ENCODE assay signal across 25 cellular contexts in genomic region chr10:53836638-53837037, GRCh38.
DNase-seq lines count a peak whose midpoint lies in the region; ATAC-seq and TF ChIP-seq lines count a peak whose summit lies in the region.
"Had no signal": no experiment of that assay in that cellular context is flagged by ENCODE, and none has a peak within 500 bp of the region (broad histone marks: within the 10 kb centered on the region; RNA-seq: fewer than 3 reads in every experiment).

No MANE protein-coding gene starts in this region.

- no peaks in the 10 kb centered on the region for H3K9me3 ChIP-seq in RWPE2 (ENCODE audit: severe bottlenecking)
- H3K9me3 ChIP-seq: BLaER1 treated with 17β-estradiol and CSF1 and Interleukin-3, amounts not matched to agents 10 nM and 100 nM; Caco-2; Peyer's patch had no signal

- ATAC-seq in RWPE2 (ENCODE audit: low read depth), result peak; percentile 88
- ATAC-seq in HG02870 (IDR thresholded peaks at IDR 0.05; ENCODE audit: unreplicated experiment), result no peak
- ATAC-seq in GM21528 (IDR thresholded peaks at IDR 0.05; ENCODE audit: low FRiP score, unreplicated experiment), result no peak
- ATAC-seq: GM12878, Right ventricle myocardium inferior had no signal

- H3K4me3 ChIP-seq in RWPE2 (ENCODE audit: severe bottlenecking) (no peak overlapping the region), cardiac fibroblast (replicated peaks in 1 of 2; ENCODE audit: low read depth in 2 of 2, low read length in 2 of 2) (no peak overlapping the region)
- H3K4me3 ChIP-seq: BLaER1 treated with 17β-estradiol and CSF1 and Interleukin-3, amounts not matched to agents 10 nM and 100 nM; GM12878; Peyer's patch had no signal

- peak overlapping the region; percentile 55 for H3K27ac ChIP-seq in RWPE2 (ENCODE audit: poor library complexity, severe bottlenecking)
- H3K27ac ChIP-seq: BLaER1 treated with 17β-estradiol and CSF1 and Interleukin-3, amounts not matched to agents 10 nM and 100 nM; Peyer's patch had no signal

- H3K27me3 ChIP-seq in RWPE2 (ENCODE audit: insufficient read depth, poor library complexity, severe bottlenecking), result no peaks in the 10 kb centered on the region
- H3K27me3 ChIP-seq: BLaER1 treated with 17β-estradiol and CSF1 and Interleukin-3, amounts not matched to agents 10 nM and 100 nM; Peyer's patch had no signal

- no peaks in the 10 kb centered on the region for H3K36me3 ChIP-seq in RWPE2 (ENCODE audit: low read depth)
- H3K36me3 ChIP-seq: BLaER1 treated with 17β-estradiol and CSF1 and Interleukin-3, amounts not matched to agents 10 nM and 100 nM; Peyer's patch had no signal

- TF ChIP-seq CTCF in RWPE2 (IDR thresholded peaks at IDR 0.05; ENCODE audit: poor library complexity, severe bottlenecking), result no peak
- TF ChIP-seq CTCF in cardiac fibroblast (IDR thresholded peaks at IDR 0.05; ENCODE audit: low read depth, low read length), result no peak

- peaks cover 16% of the 10 kb centered on the region for H3K4me1 ChIP-seq in RWPE2 (ENCODE audit: insufficient read depth, poor library complexity, severe bottlenecking)
- H3K4me1 ChIP-seq: Caco-2, Peyer's patch had no signal

- DNase-seq in ELR (ENCODE audit: low read depth) (peak; percentile 6), RWPE2 (ENCODE audit: low spot score) (no peak), cardiac fibroblast (ENCODE audit: low read depth in 2 of 2) (peak; percentile 2 to 27), iris pigment epithelial cell (ENCODE audit: low read depth) (peak; percentile 0), iPS-NIHi11 (ENCODE audit: low spot score) (no peak)
- no peak for DNase-seq in activated CD4-positive, CD25-positive, alpha-beta regulatory T cell (lab: John Stamatoyannopoulos, UW)
- DNase-seq: 8988T; Caco-2; CD4-positive, alpha-beta memory T cell; DMS 273 treated with DMSO at 0.1 percent for 48 hours; DMS79 treated with DMSO at 0.1 percent for 48 hours; H7; KG1; NCI-H1092 treated with DMSO at 0.1 percent for 48 hours; NCI-H1436 treated with DMSO at 0.1 percent for 48 hours; NCI-H2029; NCI-H345; NCI-H524; NCI-H774; Peyer's patch had no signal

Comparison
In these comparisons a context has a peak if more than half of its experiments do, and no peak if none do; other contexts are left out.
1. DNase-seq: peak in ELR (single experiment), cardiac fibroblast (2 of 2) and iris pigment epithelial cell (single experiment); none in RWPE2 (single experiment), iPS-NIHi11 (single experiment) and activated CD4-positive, CD25-positive, alpha-beta regulatory T cell (0 of 4).